Comparison of ENCODE assay signal across 25 cellular contexts in the genomic region with DNA sequence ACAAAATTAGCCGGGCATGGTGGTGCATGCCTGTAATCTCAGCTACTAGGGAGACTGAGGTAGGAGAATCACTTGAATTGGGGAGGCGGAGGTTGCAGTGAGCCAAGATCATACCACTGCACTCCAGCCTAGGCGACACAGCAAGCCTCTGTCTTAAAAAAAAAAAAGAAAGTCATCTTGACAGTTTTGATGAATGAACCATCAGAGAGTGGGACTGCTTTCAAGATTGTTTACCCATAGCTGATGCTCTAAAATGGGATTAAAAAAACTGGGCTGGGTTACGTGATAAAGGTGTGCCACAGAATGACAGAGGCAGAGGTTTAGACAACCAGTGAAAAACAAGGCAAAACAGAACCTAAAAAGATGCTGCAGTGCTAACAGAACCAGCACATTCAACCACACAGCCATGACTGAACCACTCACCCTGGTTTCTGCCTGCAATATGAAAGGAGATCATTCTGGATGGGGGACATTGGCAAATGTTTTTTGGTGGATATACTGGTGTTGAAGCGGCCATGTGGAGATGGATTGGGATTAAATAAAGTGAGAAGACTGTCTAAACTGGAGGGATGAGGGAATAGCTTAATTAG. TPM values are rescaled to one million over a fixed set of nuclear protein-coding genes. Genes with fewer than 3 reads are reported as not detected.
DNase-seq lines count a peak whose midpoint lies in the region; ATAC-seq lines count a peak whose summit lies in the region.
"Had no signal": no experiment of that assay in that cellular context is flagged by ENCODE, and none has a peak within 500 bp of the region (broad histone marks: within the 10 kb centered on the region; RNA-seq: fewer than 3 reads in every experiment).

No MANE protein-coding gene starts in this region.

- no peaks in the 10 kb centered on the region for H3K36me3 ChIP-seq in H7 (replicated peaks; ENCODE audit: control insufficient read depth, insufficient read depth, low read length)
- H3K36me3 ChIP-seq: gastroesophageal sphincter, HAP-1, uterus had no signal

- in situ Hi-C loops in KBM-7 (cut with MboI; ENCODE audit: low pct_unique_long_range_greater_than_20kb, low sequenced_read_pairs), result no loop called here

- H3K4me1 Mint-ChIP-seq in activated naive CD8-positive, alpha-beta T cell treated with anti-CD3 and anti-CD28 coated beads, Interleukin-2, amount 10 ng/mL, durations not matched to agents 7 days and 5 days, result peaks cover 22% of the 10 kb centered on the region
- peaks cover 37% of the 10 kb centered on the region for H3K4me1 Mint-ChIP-seq in activated naive CD8-positive, alpha-beta T cell treated with anti-CD3 and anti-CD28 coated beads, Interleukin-2, amount 50 U/mL, for 24 hours
- peaks cover 60% of the 10 kb centered on the region for H3K4me1 Mint-ChIP-seq in activated T-helper 2 cell treated with anti-CD3 and anti-CD28 coated beads, Interferon-gamma antibody, Interleukin-2, Interleukin-4, amounts not matched to agents 10 μg/mL and 5 μg/mL and 100 μg/mL, durations not matched to agents 14 hours and 24 hours and 36 hours (ENCODE audit: low read depth)
- H3K4me1 Mint-ChIP-seq in stimulated activated effector memory CD8-positive, alpha-beta T cell treated with anti-CD3 and anti-CD28 coated beads, Interleukin-12 subunit alpha, Interleukin-12 subunit beta, amount 100 ng/mL, for 72 hours, result peaks cover 48% of the 10 kb centered on the region
- H3K4me1 Mint-ChIP-seq: brain had no signal

- H3K4me3 ChIP-seq in H7 (ENCODE audit: insufficient read depth, low read depth, low read length), result no peak overlapping the region
- H3K4me3 ChIP-seq: gastroesophageal sphincter, HAP-1, hepatocyte, uterus had no signal

- peaks cover 1% of the 10 kb centered on the region for H3K9me3 Mint-ChIP-seq in activated naive CD8-positive, alpha-beta T cell treated with anti-CD3 and anti-CD28 coated beads, Interleukin-2, amount 10 ng/mL, durations not matched to agents 7 days and 5 days
- no peaks in the 10 kb centered on the region for H3K9me3 Mint-ChIP-seq in activated naive CD8-positive, alpha-beta T cell treated with anti-CD3 and anti-CD28 coated beads, Interleukin-2, amount 50 U/mL, for 24 hours
- H3K9me3 Mint-ChIP-seq in activated T-helper 2 cell treated with anti-CD3 and anti-CD28 coated beads, Interferon-gamma antibody, Interleukin-2, Interleukin-4, amounts not matched to agents 10 μg/mL and 5 μg/mL and 100 μg/mL, durations not matched to agents 14 hours and 24 hours and 36 hours, result no peaks in the 10 kb centered on the region
- no peaks in the 10 kb centered on the region for H3K9me3 Mint-ChIP-seq in stimulated activated effector memory CD8-positive, alpha-beta T cell treated with anti-CD3 and anti-CD28 coated beads, Interleukin-12 subunit alpha, Interleukin-12 subunit beta, amount 100 ng/mL, for 72 hours
- H3K9me3 Mint-ChIP-seq: brain; CD4-positive, CD25-positive, alpha-beta regulatory T cell; stimulated activated naive B cell treated with anti-CD40 and anti-IgM and Interleukin-4, amounts not matched to agents 10 μg/mL and 1 μg/mL and 100 μg/mL, for 72 hours had no signal

- H3K36me3 Mint-ChIP-seq in activated naive CD8-positive, alpha-beta T cell treated with anti-CD3 and anti-CD28 coated beads, Interleukin-2, amount 10 ng/mL, durations not matched to agents 7 days and 5 days, result no peaks in the 10 kb centered on the region
- H3K36me3 Mint-ChIP-seq in activated naive CD8-positive, alpha-beta T cell treated with anti-CD3 and anti-CD28 coated beads, Interleukin-2, amount 50 U/mL, for 24 hours (ENCODE audit: low read depth), result no peaks in the 10 kb centered on the region
- H3K36me3 Mint-ChIP-seq in activated T-helper 2 cell treated with anti-CD3 and anti-CD28 coated beads, Interferon-gamma antibody, Interleukin-2, Interleukin-4, amounts not matched to agents 10 μg/mL and 5 μg/mL and 100 μg/mL, durations not matched to agents 14 hours and 24 hours and 36 hours (ENCODE audit: low read depth), result no peaks in the 10 kb centered on the region
- no peaks in the 10 kb centered on the region for H3K36me3 Mint-ChIP-seq in stimulated activated effector memory CD8-positive, alpha-beta T cell treated with anti-CD3 and anti-CD28 coated beads, Interleukin-12 subunit alpha, Interleukin-12 subunit beta, amount 100 ng/mL, for 72 hours
- H3K36me3 Mint-ChIP-seq: brain; CD4-positive, CD25-positive, alpha-beta regulatory T cell; stimulated activated naive B cell treated with anti-CD40 and anti-IgM and Interleukin-4, amounts not matched to agents 10 μg/mL and 1 μg/mL and 100 μg/mL, for 72 hours had no signal

- H3K4me3 Mint-ChIP-seq in activated naive CD8-positive, alpha-beta T cell treated with anti-CD3 and anti-CD28 coated beads, Interleukin-2, amount 10 ng/mL, durations not matched to agents 7 days and 5 days, result peak overlapping the region; percentile 29
- no peak overlapping the region for H3K4me3 Mint-ChIP-seq in activated naive CD8-positive, alpha-beta T cell treated with anti-CD3 and anti-CD28 coated beads, Interleukin-2, amount 50 U/mL, for 24 hours
- peak overlapping the region; percentile 2 for H3K4me3 Mint-ChIP-seq in activated T-helper 2 cell treated with anti-CD3 and anti-CD28 coated beads, Interferon-gamma antibody, Interleukin-2, Interleukin-4, amounts not matched to agents 10 μg/mL and 5 μg/mL and 100 μg/mL, durations not matched to agents 14 hours and 24 hours and 36 hours (ENCODE audit: low read depth)
- peak overlapping the region; percentile 50 for H3K4me3 Mint-ChIP-seq in stimulated activated effector memory CD8-positive, alpha-beta T cell treated with anti-CD3 and anti-CD28 coated beads, Interleukin-12 subunit alpha, Interleukin-12 subunit beta, amount 100 ng/mL, for 72 hours
- H3K4me3 Mint-ChIP-seq: brain; CD4-positive, CD25-positive, alpha-beta regulatory T cell; stimulated activated naive B cell treated with anti-CD40 and anti-IgM and Interleukin-4, amounts not matched to agents 10 μg/mL and 1 μg/mL and 100 μg/mL, for 72 hours had no signal

- intact Hi-C loops in activated T-helper 2 cell treated with anti-CD3 and anti-CD28 coated beads, Interferon-gamma antibody, Interleukin-2, Interleukin-4, amounts not matched to agents 10 μg/mL and 5 μg/mL and 100 μg/mL, durations not matched to agents 14 hours and 24 hours and 36 hours (cut with micrococcal nuclease), result loop anchor here (1.0 to 5.0 kb wide), 6 partner anchors 10 to 339 kb away; no protein-coding TSS in a partner anchor

- POLR2A ChIA-PET in activated naive CD8-positive, alpha-beta T cell treated with anti-CD3 and anti-CD28 coated beads, Interleukin-2, amount 10 ng/mL, durations not matched to agents 7 days and 5 days (lab: Charles Lee), result no interaction called here

- peak; percentile 14 for ATAC-seq in activated naive CD8-positive, alpha-beta T cell treated with anti-CD3 and anti-CD28 coated beads, Interleukin-2, amount 10 ng/mL, durations not matched to agents 7 days and 5 days (ENCODE audit: low read depth)
- no peak for ATAC-seq in activated naive CD8-positive, alpha-beta T cell treated with anti-CD3 and anti-CD28 coated beads, Interleukin-2, amount 50 U/mL, for 24 hours
- ATAC-seq in HG03432 (IDR thresholded peaks at IDR 0.05; ENCODE audit: unreplicated experiment) (peak; percentile 27), HG02763 (IDR thresholded peaks at IDR 0.05; ENCODE audit: unreplicated experiment) (no peak)
- ATAC-seq in stimulated activated effector memory CD8-positive, alpha-beta T cell treated with anti-CD3 and anti-CD28 coated beads, Interleukin-12 subunit alpha, Interleukin-12 subunit beta, amount 100 ng/mL, for 72 hours, result peak; percentile 54
- ATAC-seq: gastroesophageal sphincter, left colon, sciatic nerve had no signal

- no peaks in the 10 kb centered on the region for H3K27me3 ChIP-seq in H7 (ENCODE audit: control insufficient read depth, insufficient read depth, low read length)
- H3K27me3 ChIP-seq: gastroesophageal sphincter, hepatocyte, uterus had no signal

- no peak overlapping the region for H3K27ac Mint-ChIP-seq in activated naive CD8-positive, alpha-beta T cell treated with anti-CD3 and anti-CD28 coated beads, Interleukin-2, amount 10 ng/mL, durations not matched to agents 7 days and 5 days
- H3K27ac Mint-ChIP-seq in activated naive CD8-positive, alpha-beta T cell treated with anti-CD3 and anti-CD28 coated beads, Interleukin-2, amount 50 U/mL, for 24 hours, result no peak overlapping the region
- peak overlapping the region; percentile 58 for H3K27ac Mint-ChIP-seq in activated T-helper 2 cell treated with anti-CD3 and anti-CD28 coated beads, Interferon-gamma antibody, Interleukin-2, Interleukin-4, amounts not matched to agents 10 μg/mL and 5 μg/mL and 100 μg/mL, durations not matched to agents 14 hours and 24 hours and 36 hours
- no peak overlapping the region for H3K27ac Mint-ChIP-seq in stimulated activated effector memory CD8-positive, alpha-beta T cell treated with anti-CD3 and anti-CD28 coated beads, Interleukin-12 subunit alpha, Interleukin-12 subunit beta, amount 100 ng/mL, for 72 hours
- H3K27ac Mint-ChIP-seq: brain; CD4-positive, CD25-positive, alpha-beta regulatory T cell; stimulated activated naive B cell treated with anti-CD40 and anti-IgM and Interleukin-4, amounts not matched to agents 10 μg/mL and 1 μg/mL and 100 μg/mL, for 72 hours had no signal

- H3K27me3 Mint-ChIP-seq in activated naive CD8-positive, alpha-beta T cell treated with anti-CD3 and anti-CD28 coated beads, Interleukin-2, amount 10 ng/mL, durations not matched to agents 7 days and 5 days, result peaks cover 10% of the 10 kb centered on the region
- no peaks in the 10 kb centered on the region for H3K27me3 Mint-ChIP-seq in activated naive CD8-positive, alpha-beta T cell treated with anti-CD3 and anti-CD28 coated beads, Interleukin-2, amount 50 U/mL, for 24 hours
- H3K27me3 Mint-ChIP-seq in activated T-helper 2 cell treated with anti-CD3 and anti-CD28 coated beads, Interferon-gamma antibody, Interleukin-2, Interleukin-4, amounts not matched to agents 10 μg/mL and 5 μg/mL and 100 μg/mL, durations not matched to agents 14 hours and 24 hours and 36 hours (ENCODE audit: low read depth), result peaks cover 13% of the 10 kb centered on the region

- no peak for DNase-seq in activated naive CD8-positive, alpha-beta T cell treated with anti-CD3 and anti-CD28 coated beads, Interleukin-2, amount 10 ng/mL, durations not matched to agents 7 days and 5 days
- DNase-seq in activated naive CD8-positive, alpha-beta T cell treated with anti-CD3 and anti-CD28 coated beads, Interleukin-2, amount 50 U/mL, for 24 hours, result no peak
- no peak for DNase-seq in activated T-helper 2 cell treated with anti-CD3 and anti-CD28 coated beads, Interferon-gamma antibody, Interleukin-2, Interleukin-4, amounts not matched to agents 10 μg/mL and 5 μg/mL and 100 μg/mL, durations not matched to agents 14 hours and 24 hours and 36 hours (ENCODE audit: low spot score)
- DNase-seq in stimulated activated effector memory CD8-positive, alpha-beta T cell treated with anti-CD3 and anti-CD28 coated beads, Interleukin-12 subunit alpha, Interleukin-12 subunit beta, amount 100 ng/mL, for 72 hours (ENCODE audit: low spot score in 2 of 2), result no peak
- DNase-seq in KBM-7, result no peak
- no peak for DNase-seq in H7
- DNase-seq: activated CD4-positive, alpha-beta T cell treated with anti-CD3 and anti-CD28 coated beads for 4 hours; CD4-positive, CD25-positive, alpha-beta regulatory T cell; left colon; NCI-H1417; NCI-H2029 treated with DMSO at 0.1 percent for 48 hours; NCI-H226; NCI-H748 treated with DMSO at 0.1 percent for 48 hours; posterior cingulate gyrus; stimulated activated CD4-positive, alpha-beta T cell treated with anti-CD3 and anti-CD28 coated beads, Interleukin-12 subunit alpha, Interleukin-12 subunit beta, amount 100 ng/mL, for 4 hours; stimulated activated CD4-positive, alpha-beta T cell treated with anti-CD3 and anti-CD28 coated beads, Interleukin-4, amount 100 ng/mL, for 24 hours; stimulated activated naive B cell treated with anti-CD40 and anti-IgM and Interleukin-4, amounts not matched to agents 10 μg/mL and 1 μg/mL and 100 μg/mL, for 72 hours; uterus had no signal

RNA-seq across cellular contexts. Expression of a gene that starts 22.2 kb away (rescaled TPM):
- total RNA-seq in activated naive CD8-positive, alpha-beta T cell treated with anti-CD3 and anti-CD28 coated beads, Interleukin-2, amount 10 ng/mL, durations not matched to agents 7 days and 5 days, result 1 to 10 TPM; 3.1 to 3.4 TPM
- 8.8 and 9.7 TPM in 2 replicates for total RNA-seq in activated T-helper 2 cell treated with anti-CD3 and anti-CD28 coated beads, Interferon-gamma antibody, Interleukin-2, Interleukin-4, amounts not matched to agents 10 μg/mL and 5 μg/mL and 100 μg/mL, durations not matched to agents 14 hours and 24 hours and 36 hours
- 0.59 and 0.73 TPM in 2 replicates for total RNA-seq in H7 (2014; rRNA removed; shearing (Covaris generic))

Comparison
In these comparisons a context has a peak if more than half of its experiments do, and no peak if none do; other contexts are left out.
1. ATAC-seq: peak in activated naive CD8-positive, alpha-beta T cell treated with anti-CD3 and anti-CD28 coated beads, Interleukin-2, amount 10 ng/mL, durations not matched to agents 7 days and 5 days (single experiment), HG03432 (single experiment) and stimulated activated effector memory CD8-positive, alpha-beta T cell treated with anti-CD3 and anti-CD28 coated beads, Interleukin-12 subunit alpha, Interleukin-12 subunit beta, amount 100 ng/mL, for 72 hours (single experiment); none in activated naive CD8-positive, alpha-beta T cell treated with anti-CD3 and anti-CD28 coated beads, Interleukin-2, amount 50 U/mL, for 24 hours (single experiment) and HG02763 (single experiment).